17 cellular contexts compared by ENCODE assay signal in genomic region chr7:4854916-4855315, GRCh38. TPM values are rescaled to one million over a fixed set of nuclear protein-coding genes. Genes with fewer than 3 reads are reported as not detected.
DNase-seq lines count a peak whose midpoint lies in the region; ATAC-seq and TF ChIP-seq lines count a peak whose summit lies in the region.
"Had no signal": no experiment of that assay in that cellular context is flagged by ENCODE, and none has a peak within 500 bp of the region (broad histone marks: within the 10 kb centered on the region; RNA-seq: fewer than 3 reads in every experiment).

No MANE protein-coding gene starts in this region.

- no peaks in the 10 kb centered on the region for H3K9me2 ChIP-seq in SK-N-SH

- WGBS in endodermal cell (ENCODE audit: insufficient coverage in 1 of 2, insufficient read length in 1 of 2), 2 experiments = 86 to 91% methylated on average over 1 to 6 of the region's 6 CpGs
- 89% methylated on average over 6 of the region's 6 CpGs for WGBS in SK-N-SH (ENCODE audit: low lambda C conversion rate)

- H2AFZ ChIP-seq in neural progenitor cell (replicated peaks) (no peak overlapping the region), SK-N-SH (ENCODE audit: low read depth) (no peak overlapping the region)

- TF ChIP-seq CTCF in endodermal cell (conservative IDR thresholded peaks at IDR 0.05) (no peak), neural progenitor cell (IDR thresholded peaks at IDR 0.05) (no peak), SK-N-SH (IDR thresholded peaks at IDR 0.05) (no peak)

- peaks cover 14% of the 10 kb centered on the region for H3K9me3 Mint-ChIP-seq in endodermal cell
- H3K9me3 Mint-ChIP-seq in neural progenitor cell = peaks cover 30% of the 10 kb centered on the region
- H3K9me3 Mint-ChIP-seq in activated T-helper 1 cell treated with anti-CD3 and anti-CD28 coated beads, Interleukin-12 subunit alpha, Interleukin-12 subunit beta, Interleukin-2, Interleukin-4 antibody, amounts not matched to agents 30 ng/mL and 10 ng/mL and 1 ng/mL, durations not matched to agents 14 hours and 24 hours and 36 hours = no peaks in the 10 kb centered on the region

- no peak overlapping the region for H3K27ac ChIP-seq in endodermal cell (ENCODE audit: low read depth, low read length)
- no peak overlapping the region for H3K27ac ChIP-seq in neural progenitor cell
- no peak overlapping the region for H3K27ac ChIP-seq in SK-N-SH (ENCODE audit: low read depth in 2 of 2, low read length in 1 of 2)
- H3K27ac ChIP-seq: BLaER1 had no signal

- POLR2A ChIA-PET in SK-N-SH (lab: Yijun Ruan, JAX) = interaction anchor here (2.8 kb wide), 1 partner anchor 28 kb away, joined by 15 read pairs; the partner anchor contains the start of gene RADIL

- peaks cover 5% of the 10 kb centered on the region for H3K36me3 ChIP-seq in endodermal cell (ENCODE audit: control insufficient read depth, insufficient read depth, low read length)
- no peaks in the 10 kb centered on the region for H3K36me3 ChIP-seq in neural progenitor cell
- H3K36me3 ChIP-seq in SK-N-SH (replicated peaks in 1 of 2; ENCODE audit: control insufficient read depth in 1 of 2, insufficient read depth in 2 of 2, low read length in 1 of 2) = no peaks in the 10 kb centered on the region

- DNase-seq in MV-4-11 (lab: John Stamatoyannopoulos, UW) = peak; percentile 34
- no peak for DNase-seq in endodermal cell
- DNase-seq in neural progenitor cell (ENCODE audit: low spot score) = no peak
- no peak for DNase-seq in SK-N-SH
- no peak for DNase-seq in activated T-helper 1 cell treated with anti-CD3 and anti-CD28 coated beads, Interleukin-12 subunit alpha, Interleukin-12 subunit beta, Interleukin-2, Interleukin-4 antibody, amounts not matched to agents 30 ng/mL and 10 ng/mL and 1 ng/mL, durations not matched to agents 14 hours and 24 hours and 36 hours (ENCODE audit: low spot score)
- no peak for DNase-seq in NCI-H187 (lab: John Stamatoyannopoulos, UW)
- DNase-seq: ACHN; CD4-positive, alpha-beta memory T cell; DMS153; DMS79; GDM1; H9 had no signal

- CTCF ChIA-PET in SK-N-SH (lab: Yijun Ruan, JAX) = interaction anchor here (0.6 to 22.9 kb wide), 5 partner anchors 21 to 1756 kb away, joined by 3 to 645 read pairs (median 6); partner anchors contain the start of gene RADIL

- H3K79me2 ChIP-seq in neural progenitor cell (ENCODE audit: low read depth) = no peaks in the 10 kb centered on the region
- H3K79me2 ChIP-seq in SK-N-SH (ENCODE audit: insufficient read depth) = no peaks in the 10 kb centered on the region

- TF ChIP-seq RAD21 in SK-N-SH (IDR thresholded peaks at IDR 0.05; ENCODE audit: low read length) = no peak

- H3K9me3 ChIP-seq in endodermal cell (ENCODE audit: control insufficient read depth, low read length) = peaks cover 30% of the 10 kb centered on the region
- H3K9me3 ChIP-seq in neural progenitor cell (ENCODE audit: low read depth) = no peaks in the 10 kb centered on the region
- peaks cover 8% of the 10 kb centered on the region; the same call in 1 of the 2 replicates for H3K9me3 ChIP-seq in SK-N-SH

- H3K4me2 ChIP-seq in neural progenitor cell (no peak overlapping the region), SK-N-SH (no peak overlapping the region)
- H3K4me2 ChIP-seq: BLaER1 had no signal

- TF ChIP-seq EP300 in SK-N-SH (IDR thresholded peaks at IDR 0.05; ENCODE audit: borderline replicate concordance in 1 of 2, low read depth in 1 of 2, low read length in 1 of 2) = no peak

- H3K9ac ChIP-seq in endodermal cell (ENCODE audit: extremely low read depth, low read length, poor library complexity, severe bottlenecking) = no peak overlapping the region
- no peak overlapping the region for H3K9ac ChIP-seq in neural progenitor cell
- no peak overlapping the region for H3K9ac ChIP-seq in SK-N-SH
- H3K9ac ChIP-seq: BLaER1 had no signal

- peak overlapping the region; percentile 28 for H3K27ac Mint-ChIP-seq in endodermal cell
- H3K27ac Mint-ChIP-seq in neural progenitor cell = peak overlapping the region; percentile 9
- H3K27ac Mint-ChIP-seq in activated T-helper 1 cell treated with anti-CD3 and anti-CD28 coated beads, Interleukin-12 subunit alpha, Interleukin-12 subunit beta, Interleukin-2, Interleukin-4 antibody, amounts not matched to agents 30 ng/mL and 10 ng/mL and 1 ng/mL, durations not matched to agents 14 hours and 24 hours and 36 hours = no peak overlapping the region
- H3K27ac Mint-ChIP-seq: CD4-positive, alpha-beta memory T cell had no signal

- ATAC-seq in HG02938 (IDR thresholded peaks at IDR 0.05; ENCODE audit: unreplicated experiment) = no peak

- H3F3A ChIP-seq in neural progenitor cell (ENCODE audit: low read depth) (no peaks in the 10 kb centered on the region), SK-N-SH (replicated peaks; ENCODE audit: insufficient read depth) (no peaks in the 10 kb centered on the region)

- H3K4me1 ChIP-seq in endodermal cell (ENCODE audit: control insufficient read depth, insufficient read depth, low read length) = peaks cover 7% of the 10 kb centered on the region
- no peaks in the 10 kb centered on the region for H3K4me1 ChIP-seq in neural progenitor cell
- peaks cover 0 to 17% of the 10 kb centered on the region in 2 experiments; a peak in 2 of 4 replicates for H3K4me1 ChIP-seq in SK-N-SH (ENCODE audit: control insufficient read depth in 1 of 2, insufficient read depth in 2 of 2, low read depth in 1 of 2, low read length in 1 of 2)

- H3K4me3 ChIP-seq in endodermal cell (ENCODE audit: low read length) = no peak overlapping the region
- H3K4me3 ChIP-seq in neural progenitor cell = no peak overlapping the region
- no peak overlapping the region for H3K4me3 ChIP-seq in SK-N-SH (ENCODE audit: low read depth in 2 of 2, low read length in 1 of 2)
- H3K4me3 ChIP-seq: BLaER1 had no signal

- intact Hi-C loops in activated T-helper 1 cell treated with anti-CD3 and anti-CD28 coated beads, Interleukin-12 subunit alpha, Interleukin-12 subunit beta, Interleukin-2, Interleukin-4 antibody, amounts not matched to agents 30 ng/mL and 10 ng/mL and 1 ng/mL, durations not matched to agents 14 hours and 24 hours and 36 hours (cut with micrococcal nuclease) = no loop called here

- H3K4me3 Mint-ChIP-seq in endodermal cell = no peak overlapping the region
- no peak overlapping the region for H3K4me3 Mint-ChIP-seq in neural progenitor cell
- no peak overlapping the region for H3K4me3 Mint-ChIP-seq in activated T-helper 1 cell treated with anti-CD3 and anti-CD28 coated beads, Interleukin-12 subunit alpha, Interleukin-12 subunit beta, Interleukin-2, Interleukin-4 antibody, amounts not matched to agents 30 ng/mL and 10 ng/mL and 1 ng/mL, durations not matched to agents 14 hours and 24 hours and 36 hours
- H3K4me3 Mint-ChIP-seq: CD14-positive monocyte; CD4-positive, alpha-beta memory T cell; H9 had no signal

- no peaks in the 10 kb centered on the region for H4K20me1 ChIP-seq in neural progenitor cell (ENCODE audit: low read depth)
- H4K20me1 ChIP-seq in SK-N-SH (ENCODE audit: insufficient read depth) = no peaks in the 10 kb centered on the region
- H4K20me1 ChIP-seq: BLaER1 had no signal

- H3K36me3 Mint-ChIP-seq in endodermal cell (ENCODE audit: low read depth) (peaks cover 37% of the 10 kb centered on the region), neural progenitor cell (peaks cover 26% of the 10 kb centered on the region)
- H3K36me3 Mint-ChIP-seq in activated T-helper 1 cell treated with anti-CD3 and anti-CD28 coated beads, Interleukin-12 subunit alpha, Interleukin-12 subunit beta, Interleukin-2, Interleukin-4 antibody, amounts not matched to agents 30 ng/mL and 10 ng/mL and 1 ng/mL, durations not matched to agents 14 hours and 24 hours and 36 hours (ENCODE audit: low read depth) = no peaks in the 10 kb centered on the region
- H3K36me3 Mint-ChIP-seq: CD14-positive monocyte; CD4-positive, alpha-beta memory T cell had no signal

- H3K27me3 ChIP-seq in endodermal cell (ENCODE audit: control insufficient read depth, insufficient read depth, low read length, poor library complexity, severe bottlenecking) (no peaks in the 10 kb centered on the region), neural progenitor cell (no peaks in the 10 kb centered on the region), SK-N-SH (ENCODE audit: insufficient read depth) (no peaks in the 10 kb centered on the region)
- H3K27me3 ChIP-seq: BLaER1 had no signal

- H3K27me3 Mint-ChIP-seq in endodermal cell (ENCODE audit: insufficient read depth) = no peaks in the 10 kb centered on the region
- H3K27me3 Mint-ChIP-seq in neural progenitor cell (ENCODE audit: insufficient read depth, low read depth) = peaks cover 2% of the 10 kb centered on the region
- peaks cover 16% of the 10 kb centered on the region for H3K27me3 Mint-ChIP-seq in activated T-helper 1 cell treated with anti-CD3 and anti-CD28 coated beads, Interleukin-12 subunit alpha, Interleukin-12 subunit beta, Interleukin-2, Interleukin-4 antibody, amounts not matched to agents 30 ng/mL and 10 ng/mL and 1 ng/mL, durations not matched to agents 14 hours and 24 hours and 36 hours (ENCODE audit: insufficient read depth)

- peaks cover 45% of the 10 kb centered on the region for H3K4me1 Mint-ChIP-seq in endodermal cell
- no peaks in the 10 kb centered on the region for H3K4me1 Mint-ChIP-seq in neural progenitor cell
- H3K4me1 Mint-ChIP-seq in activated T-helper 1 cell treated with anti-CD3 and anti-CD28 coated beads, Interleukin-12 subunit alpha, Interleukin-12 subunit beta, Interleukin-2, Interleukin-4 antibody, amounts not matched to agents 30 ng/mL and 10 ng/mL and 1 ng/mL, durations not matched to agents 14 hours and 24 hours and 36 hours (ENCODE audit: low read depth) = peaks cover 5% of the 10 kb centered on the region
- H3K4me1 Mint-ChIP-seq: CD14-positive monocyte, H9 had no signal

RNA-seq across cellular contexts. Expression of gene PAPOLB, which starts 6.9 kb away (rescaled TPM):
- total RNA-seq in endodermal cell (1 to 10 TPM; 1.2 to 1.8 TPM), neural progenitor cell (ENCODE audit: low replicate concordance) (0.06 TPM in 1 of 2 replicates, not detected in the other)
- polyA plus RNA-seq in endodermal cell (2013, experiment 1 of 2) = 0.11 TPM
- 0.21 TPM for polyA plus RNA-seq in endodermal cell (2013, experiment 2 of 2)
- polyA plus RNA-seq in SK-N-SH (2012; rRNA removed) = not detected in 2 replicates
- polyA plus RNA-seq in SK-N-SH (2012; cell fraction: cytosol; rRNA removed) = 0.01 TPM in 1 of 2 replicates, not detected in the other
- polyA plus RNA-seq in SK-N-SH (2012; cell fraction: nucleus; rRNA removed) = 0.01 and 0.05 TPM in 2 replicates
- not detected in 2 replicates for total RNA-seq in activated T-helper 1 cell treated with anti-CD3 and anti-CD28 coated beads, Interleukin-12 subunit alpha, Interleukin-12 subunit beta, Interleukin-2, Interleukin-4 antibody, amounts not matched to agents 30 ng/mL and 10 ng/mL and 1 ng/mL, durations not matched to agents 14 hours and 24 hours and 36 hours
- total RNA-seq: CD4-positive, alpha-beta memory T cell; Daoy; HT-29 had no signal
- polyA plus RNA-seq: CD14-positive monocyte; CD4-positive, alpha-beta memory T cell had no signal

RNA-seq across cellular contexts. Expression of gene RADIL, which starts 28.6 kb away (rescaled TPM):
- total RNA-seq in endodermal cell (10 to 100 TPM; 34.9 to 47.6 TPM), neural progenitor cell (ENCODE audit: low replicate concordance) (3.1 and 5.8 TPM in 2 replicates)
- polyA plus RNA-seq in endodermal cell (2013, experiment 1 of 2) = 15.4 TPM
- polyA plus RNA-seq in endodermal cell (2013, experiment 2 of 2) = 17.9 TPM
- polyA plus RNA-seq in SK-N-SH (2012; rRNA removed) = 3.5 and 4.3 TPM in 2 replicates
- 1.8 and 4.2 TPM in 2 replicates for polyA plus RNA-seq in SK-N-SH (2012; cell fraction: cytosol; rRNA removed)
- 5.6 and 9.4 TPM in 2 replicates for polyA plus RNA-seq in SK-N-SH (2012; cell fraction: nucleus; rRNA removed)
- total RNA-seq in activated T-helper 1 cell treated with anti-CD3 and anti-CD28 coated beads, Interleukin-12 subunit alpha, Interleukin-12 subunit beta, Interleukin-2, Interleukin-4 antibody, amounts not matched to agents 30 ng/mL and 10 ng/mL and 1 ng/mL, durations not matched to agents 14 hours and 24 hours and 36 hours = 0.24 and 0.26 TPM in 2 replicates
- total RNA-seq: CD4-positive, alpha-beta memory T cell; HT-29 had no signal
- polyA plus RNA-seq: CD14-positive monocyte; CD4-positive, alpha-beta memory T cell had no signal
